ENCODE assay signal across 8 cellular contexts in genomic region chr12:120228291-120229070, GRCh38. TPM values are rescaled to one million over a fixed set of nuclear protein-coding genes. Genes with fewer than 3 reads are reported as not detected.
DNase-seq lines count a peak whose midpoint lies in the region; ATAC-seq and TF ChIP-seq lines count a peak whose summit lies in the region.

No MANE protein-coding gene starts in this region.

- H3K27me3 ChIP-seq in hepatocyte, result no peaks in the 10 kb centered on the region

- no peaks in the 10 kb centered on the region for H3K36me3 ChIP-seq in hepatocyte (replicated peaks; ENCODE audit: insufficient read depth, low read depth)

- WGBS in hepatocyte (ENCODE audit: low lambda C conversion rate, missing lambda C conversion rate), result 15% methylated on average over 23 of the region's 23 CpGs

- H2AFZ ChIP-seq in hepatocyte, result no peak overlapping the region

- no peaks in the 10 kb centered on the region for H4K20me1 ChIP-seq in hepatocyte (ENCODE audit: insufficient read depth, poor library complexity, severe bottlenecking)

- peak; percentile 62 for ATAC-seq in HG02763 (IDR thresholded peaks at IDR 0.05; ENCODE audit: unreplicated experiment)

- no peaks in the 10 kb centered on the region for H3K9me2 ChIP-seq in hepatocyte (replicated peaks; ENCODE audit: insufficient read depth)

- H3K4me1 ChIP-seq in hepatocyte (ENCODE audit: insufficient read depth), result peaks cover 97% of the 10 kb centered on the region

- H3K4me2 ChIP-seq in hepatocyte, result peak overlapping the region; percentile 80

- in situ Hi-C loops in astrocyte of the cerebellum (cut with HindIII; ENCODE audit: low sequenced_read_pairs), result loop anchor here (10.0 kb wide), 2 partner anchors 76 to 266 kb away; partner anchors contain the start of genes DYNLL1 and SIRT4

- H3K27ac ChIP-seq in hepatocyte, result peak overlapping the region; percentile 99

- no peaks in the 10 kb centered on the region for H3K9me3 ChIP-seq in hepatocyte (ENCODE audit: low read depth)

- TF ChIP-seq CTCF in astrocyte of the cerebellum (IDR thresholded peaks at IDR 0.05; ENCODE audit: low read depth, low read length, missing control alignments), result peak; percentile 92
- peak; percentile 90 for TF ChIP-seq CTCF in hepatocyte (IDR thresholded peaks at IDR 0.05; ENCODE audit: poor library complexity)
- peak; percentile 95 for TF ChIP-seq CTCF in retinal pigment epithelial cell (conservative IDR thresholded peaks at IDR 0.05; ENCODE audit: low read depth, low read length)

- H3K4me3 ChIP-seq in astrocyte of the cerebellum (ENCODE audit: low read depth, low read length) (no peak overlapping the region), hepatocyte (no peak overlapping the region), retinal pigment epithelial cell (ENCODE audit: low read length) (peak overlapping the region; percentile 10)

- DNase-seq in GM03348 (ENCODE audit: low spot score) (peak; percentile 90), NCI-H1930 (lab: John Stamatoyannopoulos, UW) (peak; percentile 20 to 58), T1000 (lab: John Stamatoyannopoulos, UW) (peak; percentile 57), astrocyte of the cerebellum (ENCODE audit: low read depth) (peak; percentile 66), hepatocyte (ENCODE audit: low spot score) (peak; percentile 94), retinal pigment epithelial cell (ENCODE audit: low read depth) (no peak), cortex of kidney (lab: John Stamatoyannopoulos, UW) (no peak)

- H3K79me2 ChIP-seq in hepatocyte, result peaks cover 51% of the 10 kb centered on the region

RNA-seq across cellular contexts. Expression of gene RPLP0, which starts 27.6 kb away (rescaled TPM):
- 3,730 and 3,982 TPM in 2 replicates for total RNA-seq in hepatocyte
- 775 and 798 TPM in 2 replicates for polyA plus RNA-seq in hepatocyte

RNA-seq across cellular contexts. Expression of gene GCN1, which starts 34.0 kb away (rescaled TPM):
- total RNA-seq in hepatocyte, result 37.4 and 197 TPM in 2 replicates
- 27.6 and 28.2 TPM in 2 replicates for polyA plus RNA-seq in hepatocyte

RNA-seq across cellular contexts. Expression of gene PXN, which starts 37.0 kb away (rescaled TPM):
- 26.7 and 30.4 TPM in 2 replicates for total RNA-seq in hepatocyte
- 61.7 and 69.3 TPM in 2 replicates for polyA plus RNA-seq in hepatocyte

Comparison
In these comparisons a context has a peak if more than half of its experiments do, and no peak if none do; other contexts are left out.
1. DNase-seq: peak in GM03348 (single experiment), NCI-H1930 (2 of 2), T1000 (single experiment), astrocyte of the cerebellum (single experiment) and hepatocyte (single experiment); none in retinal pigment epithelial cell (single experiment) and cortex of kidney (single experiment).
2. Peak in every context shown above with its lines, with median percentiles within 50 percentile points of each other: CTCF ChIP-seq.